11 cellular contexts compared by ENCODE assay signal in genomic region chr5:5658226-5658625, GRCh38.
DNase-seq lines count a peak whose midpoint lies in the region; ATAC-seq and TF ChIP-seq lines count a peak whose summit lies in the region.
"Had no signal": no experiment of that assay in that cellular context is flagged by ENCODE, and none has a peak within 500 bp of the region (broad histone marks: within the 10 kb centered on the region; RNA-seq: fewer than 3 reads in every experiment).

No MANE protein-coding gene starts in this region.

- H3K27me3 ChIP-seq in RWPE2 (ENCODE audit: insufficient read depth, poor library complexity, severe bottlenecking): peaks cover 11% of the 10 kb centered on the region

- H3K27ac ChIP-seq in RWPE2 (ENCODE audit: poor library complexity, severe bottlenecking): no peak overlapping the region

- no peaks in the 10 kb centered on the region for H3K4me1 ChIP-seq in RWPE2 (ENCODE audit: insufficient read depth, poor library complexity, severe bottlenecking)

- no peaks in the 10 kb centered on the region for H3K9me3 ChIP-seq in RWPE2 (ENCODE audit: severe bottlenecking)

- H3K36me3 ChIP-seq in RWPE2 (ENCODE audit: low read depth): no peaks in the 10 kb centered on the region

- no peak overlapping the region for H3K4me3 ChIP-seq in RWPE2 (ENCODE audit: severe bottlenecking)

- ATAC-seq in GM19395 (IDR thresholded peaks at IDR 0.05; ENCODE audit: unreplicated experiment) (peak; percentile 57), RWPE2 (ENCODE audit: low read depth) (peak; percentile 98), left cardiac atrium (peak; percentile 96 to 99), HG03378 (IDR thresholded peaks at IDR 0.05; ENCODE audit: unreplicated experiment) (no peak)

- DNase-seq in RWPE2 (ENCODE audit: low spot score): no peak
- peak; percentile 78 for DNase-seq in left cardiac atrium
- DNase-seq in stromal cell of bone marrow (ENCODE audit: low read depth): peak; percentile 83
- DNase-seq in iPS-NIHi11 (ENCODE audit: low spot score): no peak
- DNase-seq in activated naive CD4-positive, alpha-beta T cell treated with anti-CD3 and anti-CD28 coated beads, Interleukin-2, amount 10 ng/mL, durations not matched to agents 7 days and 5 days: no peak
- no peak for DNase-seq in NOMO-1 (lab: John Stamatoyannopoulos, UW; ENCODE audit: unreplicated experiment in 2 of 2)
- DNase-seq: cerebellar nuclear complex, immature natural killer cell had no signal

- H3K9me3 Mint-ChIP-seq in activated naive CD4-positive, alpha-beta T cell treated with anti-CD3 and anti-CD28 coated beads, Interleukin-2, amount 10 ng/mL, durations not matched to agents 7 days and 5 days: no peaks in the 10 kb centered on the region
- H3K9me3 Mint-ChIP-seq: type B pancreatic cell had no signal

- TF ChIP-seq CTCF in RWPE2 (IDR thresholded peaks at IDR 0.05; ENCODE audit: poor library complexity, severe bottlenecking): no peak

- CTCF ChIA-PET in activated naive CD4-positive, alpha-beta T cell treated with anti-CD3 and anti-CD28 coated beads, Interleukin-2, amount 10 ng/mL, durations not matched to agents 7 days and 5 days (lab: Charles Lee): no interaction called here

- no peaks in the 10 kb centered on the region for H3K36me3 Mint-ChIP-seq in activated naive CD4-positive, alpha-beta T cell treated with anti-CD3 and anti-CD28 coated beads, Interleukin-2, amount 10 ng/mL, durations not matched to agents 7 days and 5 days
- H3K36me3 Mint-ChIP-seq: immature natural killer cell, type B pancreatic cell had no signal

- no peak overlapping the region for H3K4me3 Mint-ChIP-seq in activated naive CD4-positive, alpha-beta T cell treated with anti-CD3 and anti-CD28 coated beads, Interleukin-2, amount 10 ng/mL, durations not matched to agents 7 days and 5 days
- H3K4me3 Mint-ChIP-seq: immature natural killer cell, type B pancreatic cell had no signal

- no peak overlapping the region for H3K27ac Mint-ChIP-seq in activated naive CD4-positive, alpha-beta T cell treated with anti-CD3 and anti-CD28 coated beads, Interleukin-2, amount 10 ng/mL, durations not matched to agents 7 days and 5 days
- H3K27ac Mint-ChIP-seq: immature natural killer cell, type B pancreatic cell had no signal

- H3K27me3 Mint-ChIP-seq in activated naive CD4-positive, alpha-beta T cell treated with anti-CD3 and anti-CD28 coated beads, Interleukin-2, amount 10 ng/mL, durations not matched to agents 7 days and 5 days: peaks cover 3% of the 10 kb centered on the region

- intact Hi-C loops in left cardiac atrium (cut with DNase I): no loop called here

- H3K4me1 Mint-ChIP-seq in activated naive CD4-positive, alpha-beta T cell treated with anti-CD3 and anti-CD28 coated beads, Interleukin-2, amount 10 ng/mL, durations not matched to agents 7 days and 5 days: no peaks in the 10 kb centered on the region
- H3K4me1 Mint-ChIP-seq: immature natural killer cell had no signal

Comparison
In these comparisons a context has a peak if more than half of its experiments do, and no peak if none do; other contexts are left out.
1. DNase-seq: peak in left cardiac atrium (single experiment) and stromal cell of bone marrow (single experiment); none in RWPE2 (single experiment), iPS-NIHi11 (single experiment), activated naive CD4-positive, alpha-beta T cell treated with anti-CD3 and anti-CD28 coated beads, Interleukin-2, amount 10 ng/mL, durations not matched to agents 7 days and 5 days (single experiment) and NOMO-1 (0 of 2).